1 cellular context compared by ENCODE assay signal in the genomic region with DNA sequence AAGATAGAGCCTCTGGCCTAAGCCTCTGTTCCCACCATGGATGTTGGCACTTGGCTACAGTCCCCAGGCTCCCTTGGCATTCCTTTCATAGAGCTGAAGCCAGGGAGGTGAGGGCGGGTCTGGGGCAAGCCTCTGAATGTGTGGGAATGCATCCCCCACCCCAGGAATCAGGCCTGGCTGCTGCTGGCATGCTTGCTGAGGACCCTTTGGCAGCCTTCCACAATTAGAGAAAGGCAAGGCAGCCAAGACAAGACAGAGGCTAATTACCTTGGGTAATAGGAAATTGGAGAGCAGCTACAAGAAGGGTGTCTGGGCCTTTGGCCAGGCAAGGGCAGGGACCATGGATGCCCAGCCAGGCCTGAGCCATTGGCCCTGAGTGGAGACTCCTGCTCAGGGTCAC.
TF ChIP-seq lines count a peak whose summit lies in the region.

No MANE protein-coding gene starts in this region.

TF ChIP-seq in WTC11, 78 proteins besides CTCF, POLR2A, EP300 and RAD21 (continued from another document):
- no peak for TF ChIP-seq ZNF425 (CRISPR knock-in tag; conservative IDR thresholded peaks at IDR 0.05)
- no peak for TF ChIP-seq MXD4 (CRISPR knock-in tag; IDR thresholded peaks at IDR 0.05; ENCODE audit: borderline replicate concordance)
- no peak for TF ChIP-seq ESRRA (CRISPR knock-in tag; IDR thresholded peaks at IDR 0.05; ENCODE audit: borderline replicate concordance)
